In genomic region chr5:181259283-181259682, GRCh38 we compare ENCODE assay signal across 1 cellular context.
TF ChIP-seq lines count a peak whose summit lies in the region.

No MANE protein-coding gene starts in this region.

TF ChIP-seq in endothelial cell of umbilical vein, 7 proteins besides CTCF, POLR2A, EP300 and RAD21:
- no peak for TF ChIP-seq MYC (IDR thresholded peaks at IDR 0.05; ENCODE audit: low read depth, low read length)
- no peak for TF ChIP-seq JUN (IDR thresholded peaks at IDR 0.05; ENCODE audit: borderline replicate concordance, insufficient read depth, insufficient read length, low read depth)
- TF ChIP-seq FOS (IDR thresholded peaks at IDR 0.05; ENCODE audit: borderline replicate concordance, insufficient read depth, low read length) = no peak
- no peak for TF ChIP-seq MAX (IDR thresholded peaks at IDR 0.05; ENCODE audit: insufficient read depth, insufficient read length)
- TF ChIP-seq EZH2 (IDR thresholded peaks at IDR 0.05; ENCODE audit: borderline replicate concordance, low read depth, low read length, severe bottlenecking) = no peak
- TF ChIP-seq GATA2 (IDR thresholded peaks at IDR 0.05; ENCODE audit: insufficient read depth, insufficient read length, low read depth, low read length) = no peak
- TF ChIP-seq POLR2AphosphoS5 (IDR thresholded peaks at IDR 0.05; ENCODE audit: insufficient read depth, low read depth, low read length) = no peak
